Comparison of ENCODE assay signal across 22 cellular contexts in the genomic region with DNA sequence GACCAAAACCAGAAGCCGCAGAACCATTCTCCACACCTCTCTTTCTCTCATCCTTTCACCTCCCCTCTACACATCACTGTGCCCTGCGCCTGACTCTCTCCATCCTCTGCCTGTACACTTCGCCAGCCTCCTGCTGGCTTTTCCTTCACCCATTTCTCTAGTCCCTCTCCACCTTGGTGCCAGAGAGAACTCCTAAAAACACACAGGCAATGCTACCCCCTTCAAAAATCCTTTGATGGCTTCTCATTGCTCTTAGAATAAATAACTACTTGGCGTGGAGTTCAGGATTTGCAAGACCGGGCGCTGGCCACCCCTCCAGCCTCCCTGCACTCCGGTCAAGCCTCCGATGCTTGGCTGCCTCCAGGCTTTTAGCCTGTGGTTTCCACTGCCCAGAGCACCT. TPM values are rescaled to one million over a fixed set of nuclear protein-coding genes. Genes with fewer than 3 reads are reported as not detected.
DNase-seq lines count a peak whose midpoint lies in the region; ATAC-seq, FAIRE-seq and TF ChIP-seq lines count a peak whose summit lies in the region.
"Had no signal": no experiment of that assay in that cellular context is flagged by ENCODE, and none has a peak within 500 bp of the region (broad histone marks: within the 10 kb centered on the region; RNA-seq: fewer than 3 reads in every experiment).

No MANE protein-coding gene starts in this region.

- DNase-seq in activated CD4-positive, alpha-beta T cell treated with anti-CD3 and anti-CD28 coated beads, Interleukin-2, amount 10 ng/mL, durations not matched to agents 24 days and 14 days: no peak
- DNase-seq in activated CD4-positive, alpha-beta T cell treated with anti-CD3 and anti-CD28 coated beads, Interleukin-2, amount 50 U/mL, for 1 hour: no peak
- DNase-seq in RWPE1 (ENCODE audit: low spot score): no peak
- no peak for DNase-seq in progenitor cell of endocrine pancreas (ENCODE audit: low spot score, unreplicated experiment)
- DNase-seq in pancreas: no peak
- DNase-seq: CD4-positive, CD25-positive, alpha-beta regulatory T cell; DND-41; Karpas-422; MV-4-11; NCI-H1105 treated with DMSO at 0.1 percent for 48 hours; NCI-H2029 treated with DMSO at 0.1 percent for 48 hours; NCI-H2171 treated with DMSO at 0.1 percent for 48 hours; NCI-H524 treated with DMSO at 0.1 percent for 48 hours; Peyer's patch had no signal

- H3K4me1 Mint-ChIP-seq in activated CD4-positive, alpha-beta T cell treated with anti-CD3 and anti-CD28 coated beads, Interleukin-2, amount 10 ng/mL, durations not matched to agents 24 days and 14 days: peaks cover 11% of the 10 kb centered on the region
- peaks cover 32% of the 10 kb centered on the region for H3K4me1 Mint-ChIP-seq in progenitor cell of endocrine pancreas (ENCODE audit: low read depth)

- H3K9me3 ChIP-seq in mesodermal cell (ENCODE audit: control insufficient read depth, low read length): no peaks in the 10 kb centered on the region
- no peaks in the 10 kb centered on the region for H3K9me3 ChIP-seq in pancreas
- H3K9me3 ChIP-seq: Peyer's patch had no signal

- 95 to 100% methylated on average over 8 of the region's 8 CpGs for WGBS in mesodermal cell (ENCODE audit: insufficient coverage in 2 of 2), 2 experiments
- 85 to 92% methylated on average over 8 of the region's 8 CpGs for WGBS in pancreas, 2 donors

- CTCF ChIA-PET in RWPE1 (lab: Yijun Ruan, JAX): no interaction called here

- no peak for FAIRE-seq in pancreas (lab: Jason Lieb, UNC)
- FAIRE-seq: A204.1, G401.6, GM12892, H54 had no signal

- H3K36me3 Mint-ChIP-seq in activated CD4-positive, alpha-beta T cell treated with anti-CD3 and anti-CD28 coated beads, Interleukin-2, amount 10 ng/mL, durations not matched to agents 24 days and 14 days (ENCODE audit: low read depth): no peaks in the 10 kb centered on the region
- peaks cover 7% of the 10 kb centered on the region for H3K36me3 Mint-ChIP-seq in progenitor cell of endocrine pancreas (ENCODE audit: insufficient read depth)
- H3K36me3 Mint-ChIP-seq: CD4-positive, CD25-positive, alpha-beta regulatory T cell had no signal

- H3K27ac Mint-ChIP-seq in activated CD4-positive, alpha-beta T cell treated with anti-CD3 and anti-CD28 coated beads, Interleukin-2, amount 10 ng/mL, durations not matched to agents 24 days and 14 days: peak overlapping the region; percentile 7
- peak overlapping the region; percentile 46 for H3K27ac Mint-ChIP-seq in progenitor cell of endocrine pancreas

- peaks cover 46% of the 10 kb centered on the region for H3K27me3 Mint-ChIP-seq in activated CD4-positive, alpha-beta T cell treated with anti-CD3 and anti-CD28 coated beads, Interleukin-2, amount 10 ng/mL, durations not matched to agents 24 days and 14 days
- peaks cover 7% of the 10 kb centered on the region for H3K27me3 Mint-ChIP-seq in progenitor cell of endocrine pancreas

- TF ChIP-seq CTCF in RWPE1 (conservative IDR thresholded peaks at IDR 0.05; ENCODE audit: low read depth) (no peak), progenitor cell of endocrine pancreas (IDR thresholded peaks at IDR 0.05; ENCODE audit: unreplicated experiment) (no peak), pancreas (IDR thresholded peaks at IDR 0.05) (no peak)

- H3K9me3 Mint-ChIP-seq in activated CD4-positive, alpha-beta T cell treated with anti-CD3 and anti-CD28 coated beads, Interleukin-2, amount 10 ng/mL, durations not matched to agents 24 days and 14 days: no peaks in the 10 kb centered on the region
- no peaks in the 10 kb centered on the region for H3K9me3 Mint-ChIP-seq in progenitor cell of endocrine pancreas (ENCODE audit: low read depth)
- H3K9me3 Mint-ChIP-seq: CD4-positive, CD25-positive, alpha-beta regulatory T cell had no signal

- POLR2A ChIA-PET in RWPE1 (lab: Yijun Ruan, JAX; ENCODE audit: low non-redundant PET): no interaction called here

- no peaks in the 10 kb centered on the region for H3K27me3 ChIP-seq in pancreas
- H3K27me3 ChIP-seq: Peyer's patch had no signal

- peak overlapping the region; percentile 30 for H3K27ac ChIP-seq in RWPE1
- H3K27ac ChIP-seq in mesodermal cell (ENCODE audit: low read depth, low read length, severe bottlenecking): peak overlapping the region; percentile 33
- H3K27ac ChIP-seq in pancreas: no peak overlapping the region
- H3K27ac ChIP-seq: Peyer's patch, SK-N-MC had no signal

- H3K4me3 ChIP-seq in mesodermal cell (ENCODE audit: extremely low read depth, insufficient read depth, low read length, poor library complexity, severe bottlenecking): no peak overlapping the region
- no peak overlapping the region for H3K4me3 ChIP-seq in pancreas
- H3K4me3 ChIP-seq: Peyer's patch, SK-N-MC had no signal

- intact Hi-C loops in activated CD4-positive, alpha-beta T cell treated with anti-CD3 and anti-CD28 coated beads, Interleukin-2, amount 10 ng/mL, durations not matched to agents 24 days and 14 days (cut with micrococcal nuclease): no loop called here
- intact Hi-C loops in pancreas (cut with DNase I): no loop called here

- H3K4me3 Mint-ChIP-seq in activated CD4-positive, alpha-beta T cell treated with anti-CD3 and anti-CD28 coated beads, Interleukin-2, amount 10 ng/mL, durations not matched to agents 24 days and 14 days: no peak overlapping the region
- H3K4me3 Mint-ChIP-seq in progenitor cell of endocrine pancreas (ENCODE audit: low read depth): no peak overlapping the region
- H3K4me3 Mint-ChIP-seq: CD4-positive, CD25-positive, alpha-beta regulatory T cell had no signal

- no peak for ATAC-seq in GM19463 (IDR thresholded peaks at IDR 0.05; ENCODE audit: unreplicated experiment)
- ATAC-seq in pancreas: no peak
- ATAC-seq in HG02798 (IDR thresholded peaks at IDR 0.05; ENCODE audit: poor library complexity, unreplicated experiment): no peak

- H3K36me3 ChIP-seq in mesodermal cell (ENCODE audit: control insufficient read depth, insufficient read depth, low read length) (peaks cover 36% of the 10 kb centered on the region), pancreas (no peaks in the 10 kb centered on the region)
- H3K36me3 ChIP-seq: Peyer's patch had no signal

- peaks cover 40% of the 10 kb centered on the region for H3K4me1 ChIP-seq in mesodermal cell (ENCODE audit: control insufficient read depth, insufficient read depth, low read length, poor library complexity, severe bottlenecking)
- H3K4me1 ChIP-seq in pancreas: peaks cover 5 to 9% (median 9%) of the 10 kb centered on the region in 3 donors

RNA-seq across cellular contexts. Expression of a gene that starts 8.6 kb away (rescaled TPM):
- 0.62 and 1.4 TPM in 2 replicates for total RNA-seq in activated CD4-positive, alpha-beta T cell treated with anti-CD3 and anti-CD28 coated beads, Interleukin-2, amount 10 ng/mL, durations not matched to agents 24 days and 14 days
- polyA plus RNA-seq in mesodermal cell (2013, experiment 1 of 2): 675 TPM
- 571 TPM for polyA plus RNA-seq in mesodermal cell (2013, experiment 2 of 2)
- total RNA-seq in progenitor cell of endocrine pancreas (70.4 and 125 TPM in 2 replicates), pancreas (1 to 10 TPM in 3 of 6 donors, under 1 TPM in 3; 0.38 to 5.0 (median 1.2) TPM)
- 1 to 10 TPM; 3.3 to 4.0 TPM for polyA plus RNA-seq in pancreas
- polyA plus RNA-seq: CD4-positive, CD25-positive, alpha-beta regulatory T cell had no signal

RNA-seq across cellular contexts. Expression of a gene that starts 19.5 kb away (rescaled TPM):
- 0.05 TPM in 2 replicates for total RNA-seq in activated CD4-positive, alpha-beta T cell treated with anti-CD3 and anti-CD28 coated beads, Interleukin-2, amount 10 ng/mL, durations not matched to agents 24 days and 14 days
- 217 TPM for polyA plus RNA-seq in mesodermal cell (2013, experiment 1 of 2)
- polyA plus RNA-seq in mesodermal cell (2013, experiment 2 of 2): 200 TPM
- total RNA-seq in progenitor cell of endocrine pancreas: 33.9 and 39.2 TPM in 2 replicates
- 1 to 10 TPM; 1.1 to 7.6 (median 3.4) TPM for total RNA-seq in pancreas
- 1 to 10 TPM; 3.5 to 7.0 TPM for polyA plus RNA-seq in pancreas
- polyA plus RNA-seq: CD4-positive, CD25-positive, alpha-beta regulatory T cell had no signal

RNA-seq across cellular contexts. Expression of a gene that starts 31.5 kb away (rescaled TPM):
- 35.9 and 40.5 TPM in 2 replicates for total RNA-seq in activated CD4-positive, alpha-beta T cell treated with anti-CD3 and anti-CD28 coated beads, Interleukin-2, amount 10 ng/mL, durations not matched to agents 24 days and 14 days
- 31.7 TPM for polyA plus RNA-seq in mesodermal cell (2013, experiment 1 of 2)
- 24.9 TPM for polyA plus RNA-seq in mesodermal cell (2013, experiment 2 of 2)
- total RNA-seq in progenitor cell of endocrine pancreas: 40.0 and 42.4 TPM in 2 replicates
- total RNA-seq in pancreas: 10 to 100 TPM; 16.8 to 22.6 (median 18.2) TPM
- 10 to 100 TPM; 56.0 to 64.9 TPM for polyA plus RNA-seq in pancreas

RNA-seq across cellular contexts. Expression of a gene that starts 31.8 kb away (rescaled TPM):
- 75.4 and 83.1 TPM in 2 replicates for total RNA-seq in activated CD4-positive, alpha-beta T cell treated with anti-CD3 and anti-CD28 coated beads, Interleukin-2, amount 10 ng/mL, durations not matched to agents 24 days and 14 days
- polyA plus RNA-seq in mesodermal cell (2013, experiment 1 of 2): 31.7 TPM
- 24.1 TPM for polyA plus RNA-seq in mesodermal cell (2013, experiment 2 of 2)
- total RNA-seq in progenitor cell of endocrine pancreas: 36.9 and 38.9 TPM in 2 replicates
- 10 to 100 TPM in 3 of 6 donors, 1 to 10 TPM in 3; 7.7 to 13.2 (median 9.6) TPM for total RNA-seq in pancreas
- 1 to 10 TPM; 5.2 to 8.8 TPM for polyA plus RNA-seq in pancreas

RNA-seq across cellular contexts. Expression of a gene that starts 44.1 kb away (rescaled TPM):
- 134 and 135 TPM in 2 replicates for total RNA-seq in activated CD4-positive, alpha-beta T cell treated with anti-CD3 and anti-CD28 coated beads, Interleukin-2, amount 10 ng/mL, durations not matched to agents 24 days and 14 days
- polyA plus RNA-seq in mesodermal cell (2013, experiment 1 of 2): 42.2 TPM
- polyA plus RNA-seq in mesodermal cell (2013, experiment 2 of 2): 38.4 TPM
- total RNA-seq in progenitor cell of endocrine pancreas: 35.9 and 43.2 TPM in 2 replicates
- total RNA-seq in pancreas: 10 to 100 TPM; 39.8 to 57.8 (median 43.6) TPM
- polyA plus RNA-seq in pancreas: 10 to 100 TPM; 64.5 to 68.6 TPM

Comparison
In these comparisons a context has a peak if more than half of its experiments do, and no peak if none do; other contexts are left out.
1. H3K27ac ChIP-seq: peak in RWPE1 (single experiment) and mesodermal cell (single experiment); none in pancreas (0 of 4).
2. RNA of a gene that starts 8.6 kb away (total RNA-seq): 70.4 to 125 TPM in progenitor cell of endocrine pancreas; 0.38 to 5.0 TPM in pancreas and 0.62 to 1.4 TPM in activated CD4-positive, alpha-beta T cell treated with anti-CD3 and anti-CD28 coated beads, Interleukin-2, amount 10 ng/mL, durations not matched to agents 24 days and 14 days; every median in the first group is over 10 times any median in the second.